ENCODE assay signal across 23 cellular contexts in genomic region chr3:45227946-45228345, GRCh38. TPM values are rescaled to one million over a fixed set of nuclear protein-coding genes. Genes with fewer than 3 reads are reported as not detected.
DNase-seq lines count a peak whose midpoint lies in the region; ATAC-seq and TF ChIP-seq lines count a peak whose summit lies in the region.
"Had no signal": no experiment of that assay in that cellular context is flagged by ENCODE, and none has a peak within 500 bp of the region (broad histone marks: within the 10 kb centered on the region; RNA-seq: fewer than 3 reads in every experiment).

No MANE protein-coding gene starts in this region.

- peaks cover 5% of the 10 kb centered on the region for H3K4me1 ChIP-seq in hepatocyte (ENCODE audit: insufficient read depth)
- peaks cover 29% of the 10 kb centered on the region for H3K4me1 ChIP-seq in smooth muscle cell (ENCODE audit: low read depth)

- H3K79me2 ChIP-seq in hepatocyte (no peaks in the 10 kb centered on the region), smooth muscle cell (ENCODE audit: low read depth) (peaks cover 7% of the 10 kb centered on the region)

- no peak for ATAC-seq in activated CD8-positive, alpha-beta memory T cell treated with anti-CD3 and anti-CD28 coated beads, Interleukin-2, amount 10 ng/mL, durations not matched to agents 7 days and 5 days
- ATAC-seq in HG03045 (IDR thresholded peaks at IDR 0.05; ENCODE audit: unreplicated experiment) = no peak
- no peak for ATAC-seq in GM21529 (IDR thresholded peaks at IDR 0.05; ENCODE audit: unreplicated experiment)
- ATAC-seq: stimulated activated naive CD8-positive, alpha-beta T cell treated with anti-CD3 and anti-CD28 coated beads, Interleukin-15, amount 100 ng/mL, for 72 hours had no signal

- H2AFZ ChIP-seq in hepatocyte (no peak overlapping the region), smooth muscle cell (ENCODE audit: low read depth) (no peak overlapping the region)

- H3K27ac Mint-ChIP-seq in activated CD8-positive, alpha-beta memory T cell treated with anti-CD3 and anti-CD28 coated beads, Interleukin-2, amount 10 ng/mL, durations not matched to agents 7 days and 5 days = no peak overlapping the region
- H3K27ac Mint-ChIP-seq: activated T-helper 1 cell treated with anti-CD3 and anti-CD28 coated beads, Interleukin-12 subunit alpha, Interleukin-12 subunit beta, Interleukin-2, Interleukin-4 antibody, amounts not matched to agents 30 ng/mL and 10 ng/mL and 1 ng/mL, durations not matched to agents 14 hours and 24 hours and 36 hours; dendritic cell treated with granulocyte-macrophage colony-stimulating factor and Interleukin-4, amounts not matched to agents 40 ng/mL and 50 ng/mL, for 4 days; memory B cell; stimulated activated naive CD8-positive, alpha-beta T cell treated with anti-CD3 and anti-CD28 coated beads, Interleukin-15, amount 100 ng/mL, for 72 hours had no signal

- H4K20me1 ChIP-seq in hepatocyte (ENCODE audit: insufficient read depth, poor library complexity, severe bottlenecking) = no peaks in the 10 kb centered on the region
- H4K20me1 ChIP-seq in smooth muscle cell (ENCODE audit: low read depth) = no peaks in the 10 kb centered on the region

- H3K27me3 ChIP-seq in hepatocyte = peaks cover 74% of the 10 kb centered on the region
- H3K27me3 ChIP-seq in smooth muscle cell (ENCODE audit: low read depth) = peaks cover 32% of the 10 kb centered on the region

- CTCF ChIA-PET in activated CD8-positive, alpha-beta memory T cell treated with anti-CD3 and anti-CD28 coated beads, Interleukin-2, amount 10 ng/mL, durations not matched to agents 7 days and 5 days (lab: Charles Lee) = interaction anchor here (1.7 to 2.1 kb wide), 2 partner anchors 188 to 191 kb away, joined by 7 to 9 read pairs; no protein-coding TSS in a partner anchor

- no peaks in the 10 kb centered on the region for H3K9me3 ChIP-seq in hepatocyte (ENCODE audit: low read depth)
- no peaks in the 10 kb centered on the region for H3K9me3 ChIP-seq in smooth muscle cell (replicated peaks; ENCODE audit: low read depth)
- H3K9me3 ChIP-seq: upper lobe of left lung had no signal

- H3K27me3 Mint-ChIP-seq in activated CD8-positive, alpha-beta memory T cell treated with anti-CD3 and anti-CD28 coated beads, Interleukin-2, amount 10 ng/mL, durations not matched to agents 7 days and 5 days = peaks cover 76% of the 10 kb centered on the region

- no peak for TF ChIP-seq CTCF in hepatocyte (IDR thresholded peaks at IDR 0.05; ENCODE audit: poor library complexity)
- no peak for TF ChIP-seq CTCF in smooth muscle cell (IDR thresholded peaks at IDR 0.05; ENCODE audit: borderline replicate concordance, insufficient read depth, poor library complexity, severe bottlenecking)

- no peak overlapping the region for H3K27ac ChIP-seq in hepatocyte
- H3K27ac ChIP-seq in smooth muscle cell (ENCODE audit: low read depth) = no peak overlapping the region
- H3K27ac ChIP-seq: KMS-11, SK-N-MC, upper lobe of left lung had no signal

- no peak overlapping the region for H3K4me3 Mint-ChIP-seq in activated CD8-positive, alpha-beta memory T cell treated with anti-CD3 and anti-CD28 coated beads, Interleukin-2, amount 10 ng/mL, durations not matched to agents 7 days and 5 days
- H3K4me3 Mint-ChIP-seq: activated T-helper 1 cell treated with anti-CD3 and anti-CD28 coated beads, Interleukin-12 subunit alpha, Interleukin-12 subunit beta, Interleukin-2, Interleukin-4 antibody, amounts not matched to agents 30 ng/mL and 10 ng/mL and 1 ng/mL, durations not matched to agents 14 hours and 24 hours and 36 hours; dendritic cell treated with granulocyte-macrophage colony-stimulating factor and Interleukin-4, amounts not matched to agents 40 ng/mL and 50 ng/mL, for 4 days; memory B cell; stimulated activated naive CD8-positive, alpha-beta T cell treated with anti-CD3 and anti-CD28 coated beads, Interleukin-15, amount 100 ng/mL, for 72 hours had no signal

- no peak overlapping the region for H3K4me3 ChIP-seq in hepatocyte
- no peak overlapping the region for H3K4me3 ChIP-seq in smooth muscle cell
- H3K4me3 ChIP-seq: SK-N-MC, upper lobe of left lung had no signal

- H3F3A ChIP-seq in smooth muscle cell (ENCODE audit: low read depth) = no peaks in the 10 kb centered on the region

- H3K36me3 ChIP-seq in hepatocyte (replicated peaks; ENCODE audit: insufficient read depth, low read depth) (no peaks in the 10 kb centered on the region), smooth muscle cell (ENCODE audit: low read depth) (no peaks in the 10 kb centered on the region)
- H3K36me3 ChIP-seq: upper lobe of left lung had no signal

- 63% methylated on average over 6 of the region's 6 CpGs for WGBS in hepatocyte (ENCODE audit: low lambda C conversion rate, missing lambda C conversion rate)
- WGBS in smooth muscle cell (ENCODE audit: low lambda C conversion rate) = 78% methylated on average over 6 of the region's 6 CpGs

- no peaks in the 10 kb centered on the region for H3K9me2 ChIP-seq in hepatocyte (replicated peaks; ENCODE audit: insufficient read depth)

- H3K4me2 ChIP-seq in hepatocyte = no peak overlapping the region
- peak overlapping the region; percentile 44 for H3K4me2 ChIP-seq in smooth muscle cell
- H3K4me2 ChIP-seq: KMS-11 had no signal

- H3K9me3 Mint-ChIP-seq in activated CD8-positive, alpha-beta memory T cell treated with anti-CD3 and anti-CD28 coated beads, Interleukin-2, amount 10 ng/mL, durations not matched to agents 7 days and 5 days (ENCODE audit: low read depth) = no peaks in the 10 kb centered on the region
- H3K9me3 Mint-ChIP-seq: activated T-helper 1 cell treated with anti-CD3 and anti-CD28 coated beads, Interleukin-12 subunit alpha, Interleukin-12 subunit beta, Interleukin-2, Interleukin-4 antibody, amounts not matched to agents 30 ng/mL and 10 ng/mL and 1 ng/mL, durations not matched to agents 14 hours and 24 hours and 36 hours; dendritic cell treated with granulocyte-macrophage colony-stimulating factor and Interleukin-4, amounts not matched to agents 40 ng/mL and 50 ng/mL, for 4 days; memory B cell; naive B cell; stimulated activated naive CD8-positive, alpha-beta T cell treated with anti-CD3 and anti-CD28 coated beads, Interleukin-15, amount 100 ng/mL, for 72 hours had no signal

- no peak overlapping the region for H3K9ac ChIP-seq in smooth muscle cell (ENCODE audit: low read depth)
- H3K9ac ChIP-seq: KMS-11 had no signal

- DNase-seq in NCI-H2107 treated with DMSO at 0.1 percent for 48 hours (lab: John Stamatoyannopoulos, UW; ENCODE audit: unreplicated experiment) (peak; percentile 22), NCI-H2107 (lab: John Stamatoyannopoulos, UW) (no peak), NCI-H345 treated with DMSO at 0.1 percent for 48 hours (lab: John Stamatoyannopoulos, UW; ENCODE audit: unreplicated experiment) (peak; percentile 9), hepatocyte (ENCODE audit: low spot score) (peak; percentile 30), smooth muscle cell (lab: John Stamatoyannopoulos, UW; ENCODE audit: unreplicated experiment) (no peak)
- no peak for DNase-seq in activated CD8-positive, alpha-beta memory T cell treated with anti-CD3 and anti-CD28 coated beads, Interleukin-2, amount 10 ng/mL, durations not matched to agents 7 days and 5 days
- DNase-seq: activated CD4-positive, CD25-positive, alpha-beta regulatory T cell treated with anti-CD3 and anti-CD28 coated beads, Interleukin-2, amount 50 U/mL, for 72 hours; activated CD8-positive, alpha-beta memory T cell treated with anti-CD3 and anti-CD28 coated beads for 24 hours; DMS 273 treated with DMSO at 0.1 percent for 48 hours; foreskin fibroblast; GF-D8; naive B cell; NCI-H2171; NK-92 treated with Interleukin-12 subunit alpha and Interleukin-12 subunit beta, amount 100 ng/mL, for 24 hours; stimulated activated naive CD8-positive, alpha-beta T cell treated with anti-CD3 and anti-CD28 coated beads, Interleukin-15, amount 100 ng/mL, for 72 hours; upper lobe of left lung had no signal

- no peaks in the 10 kb centered on the region for H3K36me3 Mint-ChIP-seq in activated CD8-positive, alpha-beta memory T cell treated with anti-CD3 and anti-CD28 coated beads, Interleukin-2, amount 10 ng/mL, durations not matched to agents 7 days and 5 days
- H3K36me3 Mint-ChIP-seq: memory B cell, naive B cell had no signal

- H3K4me1 Mint-ChIP-seq in activated CD8-positive, alpha-beta memory T cell treated with anti-CD3 and anti-CD28 coated beads, Interleukin-2, amount 10 ng/mL, durations not matched to agents 7 days and 5 days = peaks cover 10% of the 10 kb centered on the region

RNA-seq across cellular contexts. Expression of gene TMEM158, which starts 1.9 kb away (rescaled TPM):
- total RNA-seq in hepatocyte = 3.3 and 8.5 TPM in 2 replicates
- polyA plus RNA-seq in hepatocyte = 16.0 and 16.9 TPM in 2 replicates
- total RNA-seq in smooth muscle cell = 15.8 and 16.8 TPM in 2 replicates
- polyA plus RNA-seq in smooth muscle cell = 70.9 and 76.9 TPM in 2 replicates
- under 1 TPM; 0.15 to 0.35 TPM for total RNA-seq in activated CD8-positive, alpha-beta memory T cell treated with anti-CD3 and anti-CD28 coated beads, Interleukin-2, amount 10 ng/mL, durations not matched to agents 7 days and 5 days

Comparison
In these comparisons a context has a peak if more than half of its experiments do, and no peak if none do; other contexts are left out.
1. DNase-seq: peak in NCI-H2107 treated with DMSO at 0.1 percent for 48 hours (single experiment), NCI-H345 treated with DMSO at 0.1 percent for 48 hours (single experiment) and hepatocyte (single experiment); none in NCI-H2107 (single experiment), smooth muscle cell (single experiment) and activated CD8-positive, alpha-beta memory T cell treated with anti-CD3 and anti-CD28 coated beads, Interleukin-2, amount 10 ng/mL, durations not matched to agents 7 days and 5 days (single experiment).